20 cellular contexts compared by ENCODE assay signal in genomic region chr1:175901076-175901475, GRCh38.
"Had no signal": no experiment of that assay in that cellular context is flagged by ENCODE, and none has a peak within 500 bp of the region (broad histone marks: within the 10 kb centered on the region; RNA-seq: fewer than 3 reads in every experiment).

No MANE protein-coding gene starts in this region.

- H3K9me3 Mint-ChIP-seq: immature natural killer cell; natural killer cell treated with Interleukin-12 subunit alpha and Interleukin-12 subunit beta and Interleukin-15 and Interleukin-18, amount 100 ng/mL, for 72 hours; stimulated activated naive CD8-positive, alpha-beta T cell treated with anti-CD3 and anti-CD28 coated beads, Interleukin-15, Interleukin-2, amounts not matched to agents 100 ng/mL and 50 ng/mL, for 24 hours had no signal

- ATAC-seq: mucosa of descending colon; naive thymus-derived CD4-positive, alpha-beta T cell; natural killer cell treated with Interleukin-12 subunit alpha and Interleukin-12 subunit beta and Interleukin-15 and Interleukin-18, amount 100 ng/mL, for 72 hours; pancreas; right cardiac atrium; sciatic nerve; upper lobe of right lung had no signal

- H3K27me3 Mint-ChIP-seq: naive thymus-derived CD4-positive, alpha-beta T cell; natural killer cell treated with Interleukin-12 subunit alpha and Interleukin-12 subunit beta and Interleukin-15 and Interleukin-18, amount 100 ng/mL, for 72 hours; stimulated activated naive CD8-positive, alpha-beta T cell treated with anti-CD3 and anti-CD28 coated beads, Interleukin-15, Interleukin-2, amounts not matched to agents 100 ng/mL and 50 ng/mL, for 24 hours had no signal

- H3K27ac Mint-ChIP-seq: immature natural killer cell; natural killer cell treated with Interleukin-12 subunit alpha and Interleukin-12 subunit beta and Interleukin-15 and Interleukin-18, amount 100 ng/mL, for 72 hours; stimulated activated naive CD8-positive, alpha-beta T cell treated with anti-CD3 and anti-CD28 coated beads, Interleukin-15, Interleukin-2, amounts not matched to agents 100 ng/mL and 50 ng/mL, for 24 hours had no signal

- DNase-seq: hypothalamus; immature natural killer cell; left ventricle myocardium inferior; midbrain; mucosa of descending colon; naive thymus-derived CD4-positive, alpha-beta T cell; pancreas; retina; right cardiac atrium; stimulated activated CD4-positive, alpha-beta T cell treated with anti-CD3 and anti-CD28 coated beads, Interleukin-12 subunit alpha, Interleukin-12 subunit beta, amount 100 ng/mL, for 4 hours; stimulated activated CD4-positive, alpha-beta T cell treated with anti-CD3 and anti-CD28 coated beads, Interleukin-15, amount 100 ng/mL, for 24 hours; stimulated activated CD4-positive, alpha-beta T cell treated with anti-CD3 and anti-CD28 coated beads, Interleukin-2, amount 100 ng/mL, for 24 hours; stimulated activated CD4-positive, alpha-beta T cell treated with anti-CD3 and anti-CD28 coated beads, Interleukin-4, amount 100 ng/mL, for 1 hour; stimulated activated naive CD4-positive, alpha-beta T cell; tibial artery; trophoblast cell; upper lobe of right lung had no signal

- H3K4me3 Mint-ChIP-seq: immature natural killer cell; naive thymus-derived CD4-positive, alpha-beta T cell; natural killer cell treated with Interleukin-12 subunit alpha and Interleukin-12 subunit beta and Interleukin-15 and Interleukin-18, amount 100 ng/mL, for 72 hours; stimulated activated naive CD8-positive, alpha-beta T cell treated with anti-CD3 and anti-CD28 coated beads, Interleukin-15, Interleukin-2, amounts not matched to agents 100 ng/mL and 50 ng/mL, for 24 hours had no signal

- H3K4me1 Mint-ChIP-seq: immature natural killer cell; naive thymus-derived CD4-positive, alpha-beta T cell had no signal
